16 cellular contexts compared by ENCODE assay signal in genomic region chr5:151424892-151425523, GRCh38. TPM values are rescaled to one million over a fixed set of nuclear protein-coding genes. Genes with fewer than 3 reads are reported as not detected.
DNase-seq lines count a peak whose midpoint lies in the region; FAIRE-seq and TF ChIP-seq lines count a peak whose summit lies in the region.
"Had no signal": no experiment of that assay in that cellular context is flagged by ENCODE, and none has a peak within 500 bp of the region (broad histone marks: within the 10 kb centered on the region; RNA-seq: fewer than 3 reads in every experiment).

No MANE protein-coding gene starts in this region.

- no peaks in the 10 kb centered on the region for H3K36me3 ChIP-seq in bronchial epithelial cell (ENCODE audit: control insufficient read depth, insufficient read depth, low read length)
- H3K36me3 ChIP-seq in neural progenitor cell = no peaks in the 10 kb centered on the region

- H3K4me2 ChIP-seq in neural progenitor cell = no peak overlapping the region

- no peak overlapping the region for H3K27ac ChIP-seq in neural progenitor cell
- H3K27ac ChIP-seq: 22Rv1 had no signal

- H3K9ac ChIP-seq in neural progenitor cell = no peak overlapping the region

- TF ChIP-seq CTCF in bronchial epithelial cell (IDR thresholded peaks at IDR 0.05; ENCODE audit: insufficient read depth, low read length, severe bottlenecking) (no peak), chondrocyte (IDR thresholded peaks at IDR 0.05) (no peak), neural progenitor cell (IDR thresholded peaks at IDR 0.05) (no peak)

- DNase-seq in ELF-1 (ENCODE audit: low read depth, low spot score) = peak; percentile 24
- DNase-seq in bronchial epithelial cell (ENCODE audit: low read depth) = no peak
- DNase-seq in iPS DF 19.7 (ENCODE audit: low read depth, low spot score) = peak; percentile 52
- peak; percentile 68 for DNase-seq in iPS-NIHi7 (ENCODE audit: extremely low spot score)
- no peak for DNase-seq in chondrocyte (ENCODE audit: low spot score)
- no peak for DNase-seq in UCSD-AML1 (lab: John Stamatoyannopoulos, UW; ENCODE audit: unreplicated experiment)
- no peak for DNase-seq in NCI-H748 treated with DMSO at 0.1 percent for 48 hours (lab: John Stamatoyannopoulos, UW)
- DNase-seq in neural progenitor cell (ENCODE audit: low spot score) = no peak
- DNase-seq: Caco-2; CD8-positive, alpha-beta memory T cell; DND-41; GF-D8 had no signal

- H3K36me3 Mint-ChIP-seq in chondrocyte (ENCODE audit: low read depth) (peaks cover 2% of the 10 kb centered on the region), neural progenitor cell (no peaks in the 10 kb centered on the region)
- H3K36me3 Mint-ChIP-seq: CD8-positive, alpha-beta memory T cell had no signal

- H3K9me3 ChIP-seq in neural progenitor cell (ENCODE audit: low read depth) = no peaks in the 10 kb centered on the region
- H3K9me3 ChIP-seq: Caco-2 had no signal

- H3K4me1 ChIP-seq in neural progenitor cell = no peaks in the 10 kb centered on the region

- H3K27me3 Mint-ChIP-seq in chondrocyte (ENCODE audit: low read depth) = peaks cover 34% of the 10 kb centered on the region
- H3K27me3 Mint-ChIP-seq in neural progenitor cell (ENCODE audit: insufficient read depth, low read depth) = peaks cover 4% of the 10 kb centered on the region

- H3K4me3 ChIP-seq in bronchial epithelial cell (ENCODE audit: low read depth, low read length) = no peak overlapping the region
- no peak overlapping the region for H3K4me3 ChIP-seq in neural progenitor cell

- H3F3A ChIP-seq in neural progenitor cell (ENCODE audit: low read depth) = no peaks in the 10 kb centered on the region

- no peaks in the 10 kb centered on the region for H3K9me3 Mint-ChIP-seq in chondrocyte (ENCODE audit: low read depth)
- no peaks in the 10 kb centered on the region for H3K9me3 Mint-ChIP-seq in neural progenitor cell

- H2AFZ ChIP-seq in neural progenitor cell (replicated peaks) = no peak overlapping the region

- no peaks in the 10 kb centered on the region for H3K4me1 Mint-ChIP-seq in chondrocyte (ENCODE audit: low read depth)
- H3K4me1 Mint-ChIP-seq in neural progenitor cell = no peaks in the 10 kb centered on the region
- H3K4me1 Mint-ChIP-seq: CD8-positive, alpha-beta memory T cell had no signal

- H3K4me3 Mint-ChIP-seq in chondrocyte (ENCODE audit: unreplicated experiment) = no peak overlapping the region
- no peak overlapping the region for H3K4me3 Mint-ChIP-seq in neural progenitor cell
- H3K4me3 Mint-ChIP-seq: CD8-positive, alpha-beta memory T cell had no signal

- no peaks in the 10 kb centered on the region for H4K20me1 ChIP-seq in neural progenitor cell (ENCODE audit: low read depth)

- H3K27me3 ChIP-seq in bronchial epithelial cell (ENCODE audit: control insufficient read depth, insufficient read depth, low read length) (no peaks in the 10 kb centered on the region), neural progenitor cell (no peaks in the 10 kb centered on the region)

- peak; percentile 50 for FAIRE-seq in bronchial epithelial cell (lab: Jason Lieb, UNC)
- FAIRE-seq: H54, HepG2, HTR-8/SVneo had no signal

- H3K27ac Mint-ChIP-seq in chondrocyte (ENCODE audit: unreplicated experiment) (no peak overlapping the region), neural progenitor cell (no peak overlapping the region)
- H3K27ac Mint-ChIP-seq: CD8-positive, alpha-beta memory T cell had no signal

- H3K79me2 ChIP-seq in neural progenitor cell (ENCODE audit: low read depth) = no peaks in the 10 kb centered on the region

RNA-seq across cellular contexts. Expression of gene SLC36A1, which starts 22.4 kb away (rescaled TPM):
- total RNA-seq in bronchial epithelial cell = 4.5 and 4.9 TPM in 2 replicates
- total RNA-seq in chondrocyte = 49.7 to 67.8 TPM (median 50.0 TPM) in 3 replicates
- total RNA-seq in neural progenitor cell (ENCODE audit: low replicate concordance) = 7.8 and 8.4 TPM in 2 replicates

Comparison
In these comparisons a context has a peak if more than half of its experiments do, and no peak if none do; other contexts are left out.
1. DNase-seq: peak in ELF-1 (single experiment), iPS DF 19.7 (single experiment) and iPS-NIHi7 (single experiment); none in bronchial epithelial cell (single experiment), chondrocyte (single experiment), UCSD-AML1 (single experiment), NCI-H748 treated with DMSO at 0.1 percent for 48 hours (single experiment) and neural progenitor cell (single experiment).